ENCODE assay signal across 8 cellular contexts in the genomic region with DNA sequence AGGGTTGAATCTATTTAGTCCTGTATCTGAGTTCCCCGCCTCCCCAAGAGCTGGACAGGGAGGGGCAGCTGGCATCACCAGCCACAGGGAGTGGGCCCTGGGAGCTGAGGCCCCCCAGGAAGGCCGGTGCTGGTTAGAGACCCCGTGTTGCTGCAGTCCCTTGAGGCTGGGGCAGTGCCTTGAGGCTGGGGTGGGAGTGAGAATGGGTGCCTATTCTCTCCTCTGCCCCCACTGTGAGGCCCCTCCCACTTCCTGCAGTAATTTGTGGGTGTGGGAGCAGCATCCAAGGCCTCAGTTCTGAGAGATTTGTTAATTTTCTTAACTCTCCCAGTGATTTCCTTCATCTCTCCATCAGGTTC. TPM values are rescaled to one million over a fixed set of nuclear protein-coding genes. Genes with fewer than 3 reads are reported as not detected.
DNase-seq lines count a peak whose midpoint lies in the region; ATAC-seq and TF ChIP-seq lines count a peak whose summit lies in the region.

No MANE protein-coding gene starts in this region.

- TF ChIP-seq POLR2A in erythroblast (IDR thresholded peaks at IDR 0.05; ENCODE audit: low read length), result no peak

- DNase-seq in MG63, result peak; percentile 47
- peak; percentile 58 for DNase-seq in activated CD8-positive, alpha-beta memory T cell treated with anti-CD3 and anti-CD28 coated beads, Interleukin-2, amount 50 U/mL, for 4 hours
- peak; percentile 55 for DNase-seq in left cardiac atrium
- peak; percentile 61 for DNase-seq in stimulated activated naive CD8-positive, alpha-beta T cell treated with anti-CD3 and anti-CD28 coated beads, Interleukin-15, Interleukin-2, amounts not matched to agents 100 U/mL and 50 U/mL, for 24 hours
- no peak for DNase-seq in erythroblast (lab: John Stamatoyannopoulos, UW)
- no peak for DNase-seq in foreskin melanocyte

- no peaks in the 10 kb centered on the region for H3K9me3 ChIP-seq in MG63

- intact Hi-C loops in left cardiac atrium (cut with DNase I), result loop anchor here (2.0 to 10.0 kb wide), 4 partner anchors 35 to 133 kb away; partner anchors contain the start of gene THRAP3 (in 1 of the 2)

- no peak overlapping the region for H3K4me3 ChIP-seq in MG63

- ATAC-seq in left cardiac atrium (no peak), GM21717 (IDR thresholded peaks at IDR 0.05; ENCODE audit: unreplicated experiment) (no peak), GM18867 (IDR thresholded peaks at IDR 0.05; ENCODE audit: unreplicated experiment) (no peak)
- no peak for ATAC-seq in stimulated activated naive CD8-positive, alpha-beta T cell treated with anti-CD3 and anti-CD28 coated beads, Interleukin-15, Interleukin-2, amounts not matched to agents 100 U/mL and 50 U/mL, for 24 hours

- no peaks in the 10 kb centered on the region for H3K27me3 ChIP-seq in MG63

- peaks cover 21% of the 10 kb centered on the region for H3K36me3 ChIP-seq in MG63

RNA-seq across cellular contexts. Expression of gene TRAPPC3, which starts 2.5 kb away (rescaled TPM):
- total RNA-seq in MG63 (2014; rRNA removed; shearing (Covaris generic); ENCODE audit: low replicate concordance), result 158 and 194 TPM in 2 replicates
- 10 to 100 TPM; 53.3 to 64.2 TPM for total RNA-seq in left cardiac atrium

RNA-seq across cellular contexts. Expression of gene MAP7D1, which starts 4.1 kb away (rescaled TPM):
- total RNA-seq in MG63 (2014; rRNA removed; shearing (Covaris generic); ENCODE audit: low replicate concordance), result 104 and 154 TPM in 2 replicates
- total RNA-seq in left cardiac atrium, result 100 to 1,000 TPM; 251 to 270 TPM

RNA-seq across cellular contexts. Expression of gene COL8A2, which starts 26.8 kb away (rescaled TPM):
- total RNA-seq in MG63 (2014; rRNA removed; shearing (Covaris generic); ENCODE audit: low replicate concordance), result 0.99 and 1.4 TPM in 2 replicates
- 1 to 10 TPM; 3.8 to 4.2 TPM for total RNA-seq in left cardiac atrium

Comparison
In these comparisons a context has a peak if more than half of its experiments do, and no peak if none do; other contexts are left out.
1. DNase-seq: peak in MG63 (single experiment), activated CD8-positive, alpha-beta memory T cell treated with anti-CD3 and anti-CD28 coated beads, Interleukin-2, amount 50 U/mL, for 4 hours (single experiment), left cardiac atrium (single experiment) and stimulated activated naive CD8-positive, alpha-beta T cell treated with anti-CD3 and anti-CD28 coated beads, Interleukin-15, Interleukin-2, amounts not matched to agents 100 U/mL and 50 U/mL, for 24 hours (single experiment); none in erythroblast (0 of 2) and foreskin melanocyte (single experiment).